1 cellular context compared by ENCODE assay signal in the genomic region with DNA sequence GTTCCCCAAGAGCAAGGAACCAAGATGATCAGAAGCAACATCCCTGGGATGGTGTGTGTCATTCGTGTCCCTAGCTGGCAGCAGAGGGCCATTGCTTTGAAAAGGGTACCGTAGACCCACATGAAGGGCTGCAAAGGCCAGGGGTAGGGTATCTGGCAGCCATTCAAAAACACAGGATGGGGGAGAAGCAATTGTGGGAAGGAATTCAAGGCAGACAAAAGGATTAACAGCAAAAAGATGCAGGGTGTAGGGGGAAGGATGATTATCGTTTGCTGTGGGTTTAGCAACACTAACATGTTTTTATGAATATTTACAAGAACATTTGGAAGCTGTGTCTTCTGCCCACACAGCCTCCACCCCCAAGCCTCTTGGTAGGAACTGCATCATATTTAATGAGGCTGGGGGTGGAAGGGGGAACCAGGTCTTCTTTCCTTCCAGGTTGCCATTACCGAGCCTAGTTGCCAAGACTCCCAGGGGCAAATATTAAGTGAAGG.
TF ChIP-seq lines count a peak whose summit lies in the region.

No MANE protein-coding gene starts in this region.

TF ChIP-seq in WTC11, 78 proteins besides CTCF, POLR2A, EP300 and RAD21 (continued from another document):
- no peak for TF ChIP-seq KAT7 (CRISPR knock-in tag; IDR thresholded peaks at IDR 0.05; ENCODE audit: borderline replicate concordance)
- no peak for TF ChIP-seq CREM (CRISPR knock-in tag; IDR thresholded peaks at IDR 0.05)
- TF ChIP-seq TP53 (CRISPR knock-in tag; IDR thresholded peaks at IDR 0.05), result no peak
